ENCODE assay signal across 25 cellular contexts in the genomic region with DNA sequence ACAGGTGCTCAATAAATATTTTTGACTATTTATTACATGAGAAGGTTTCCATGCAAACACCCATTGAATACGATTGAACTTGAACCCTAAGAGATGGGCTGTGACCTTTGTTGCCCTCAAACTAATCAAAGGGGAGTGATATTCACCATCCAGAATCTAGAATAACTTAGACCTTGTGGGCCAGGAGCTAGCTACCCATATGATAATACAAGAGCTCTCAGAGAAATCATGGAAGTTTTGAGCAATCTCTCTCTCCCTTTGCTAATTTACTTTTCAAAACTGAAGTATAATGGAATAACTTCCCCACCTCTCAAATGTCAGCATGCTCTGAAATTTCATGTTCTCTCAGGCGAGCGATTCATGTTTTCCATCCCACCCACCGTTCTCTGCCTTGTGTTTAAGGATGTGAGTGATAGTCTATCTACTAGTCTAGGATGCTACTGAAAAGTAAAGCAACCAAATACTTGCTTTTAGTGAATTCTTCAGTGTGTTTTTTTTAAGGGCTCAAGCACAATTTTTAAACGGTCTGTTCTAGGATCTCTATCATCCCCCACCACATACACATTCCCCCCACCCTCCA. TPM values are rescaled to one million over a fixed set of nuclear protein-coding genes. Genes with fewer than 3 reads are reported as not detected.
DNase-seq lines count a peak whose midpoint lies in the region; TF ChIP-seq lines count a peak whose summit lies in the region.
"Had no signal": no experiment of that assay in that cellular context is flagged by ENCODE, and none has a peak within 500 bp of the region (broad histone marks: within the 10 kb centered on the region; RNA-seq: fewer than 3 reads in every experiment).

No MANE protein-coding gene starts in this region.

- H3K36me3 Mint-ChIP-seq in activated CD4-positive, alpha-beta T cell treated with anti-CD3 and anti-CD28 coated beads, Interleukin-2, amount 10 ng/mL, durations not matched to agents 7 days and 5 days (ENCODE audit: low read depth) = no peaks in the 10 kb centered on the region
- no peaks in the 10 kb centered on the region for H3K36me3 Mint-ChIP-seq in activated naive CD4-positive, alpha-beta T cell treated with anti-CD3 and anti-CD28 coated beads for 36 hours (ENCODE audit: low read depth)
- no peaks in the 10 kb centered on the region for H3K36me3 Mint-ChIP-seq in activated T-helper 1 cell treated with anti-CD3 and anti-CD28 coated beads, Interleukin-12 subunit alpha, Interleukin-12 subunit beta, Interleukin-2, Interleukin-4 antibody, amounts not matched to agents 30 ng/mL and 10 ng/mL and 1 ng/mL, durations not matched to agents 14 hours and 24 hours and 36 hours (ENCODE audit: low read depth)
- H3K36me3 Mint-ChIP-seq in stimulated activated naive CD8-positive, alpha-beta T cell treated with anti-CD3 and anti-CD28 coated beads, Interleukin-15, Interleukin-2, amounts not matched to agents 100 ng/mL and 50 ng/mL, for 24 hours (ENCODE audit: low read depth) = no peaks in the 10 kb centered on the region

- H3K27me3 Mint-ChIP-seq in activated CD4-positive, alpha-beta T cell treated with anti-CD3 and anti-CD28 coated beads, Interleukin-2, amount 10 ng/mL, durations not matched to agents 7 days and 5 days = peaks cover 13% of the 10 kb centered on the region
- H3K27me3 Mint-ChIP-seq in activated naive CD4-positive, alpha-beta T cell treated with anti-CD3 and anti-CD28 coated beads for 36 hours (ENCODE audit: low read depth) = peaks cover 7% of the 10 kb centered on the region
- H3K27me3 Mint-ChIP-seq in activated T-helper 1 cell treated with anti-CD3 and anti-CD28 coated beads, Interleukin-12 subunit alpha, Interleukin-12 subunit beta, Interleukin-2, Interleukin-4 antibody, amounts not matched to agents 30 ng/mL and 10 ng/mL and 1 ng/mL, durations not matched to agents 14 hours and 24 hours and 36 hours (ENCODE audit: insufficient read depth) = peaks cover 3% of the 10 kb centered on the region
- peaks cover 19% of the 10 kb centered on the region for H3K27me3 Mint-ChIP-seq in stimulated activated naive CD8-positive, alpha-beta T cell treated with anti-CD3 and anti-CD28 coated beads, Interleukin-15, Interleukin-2, amounts not matched to agents 100 ng/mL and 50 ng/mL, for 24 hours

- H3K9ac ChIP-seq in MM.1S (ENCODE audit: low read length) = no peak overlapping the region

- H3K9me2 ChIP-seq in MM.1S (replicated peaks; ENCODE audit: insufficient read depth, low read length) = no peaks in the 10 kb centered on the region

- intact Hi-C loops in activated naive CD4-positive, alpha-beta T cell treated with anti-CD3 and anti-CD28 coated beads for 36 hours (cut with micrococcal nuclease) = no loop called here
- intact Hi-C loops in activated T-helper 1 cell treated with anti-CD3 and anti-CD28 coated beads, Interleukin-12 subunit alpha, Interleukin-12 subunit beta, Interleukin-2, Interleukin-4 antibody, amounts not matched to agents 30 ng/mL and 10 ng/mL and 1 ng/mL, durations not matched to agents 14 hours and 24 hours and 36 hours (cut with micrococcal nuclease) = loop anchor here (1.0 to 2.0 kb wide), 5 partner anchors 9 to 230 kb away; no protein-coding TSS in a partner anchor

- DNase-seq in activated CD4-positive, alpha-beta T cell treated with anti-CD3 and anti-CD28 coated beads for 48 hours = peak; percentile 39
- no peak for DNase-seq in activated CD4-positive, alpha-beta T cell treated with anti-CD3 and anti-CD28 coated beads, Interleukin-2, amount 10 ng/mL, durations not matched to agents 7 days and 5 days
- peak; percentile 24 for DNase-seq in activated naive CD4-positive, alpha-beta T cell treated with anti-CD3 and anti-CD28 coated beads for 36 hours
- DNase-seq in activated naive CD4-positive, alpha-beta T cell treated with Interleukin-2 at 50 U/mL for 16 hours = no peak
- DNase-seq in activated T-helper 1 cell treated with anti-CD3 and anti-CD28 coated beads, Interleukin-12 subunit alpha, Interleukin-12 subunit beta, Interleukin-2, Interleukin-4 antibody, amounts not matched to agents 30 ng/mL and 10 ng/mL and 1 ng/mL, durations not matched to agents 14 hours and 24 hours and 36 hours (ENCODE audit: low spot score) = no peak
- DNase-seq in MM.1S = no peak
- DNase-seq: Calu3, DMS79 treated with DMSO at 0.1 percent for 48 hours, GF-D8, H9, HFFc6, Karpas-422, NCI-H1092 treated with DMSO at 0.1 percent for 48 hours, NCI-H1436, NCI-H187, NCI-H2081 treated with DMSO at 0.1 percent for 48 hours, NCI-H2171, NCI-H226, NCI-H510A, NCI-H69 had no signal

- CTCF ChIA-PET in activated CD4-positive, alpha-beta T cell treated with anti-CD3 and anti-CD28 coated beads, Interleukin-2, amount 10 ng/mL, durations not matched to agents 7 days and 5 days (lab: Charles Lee) = interaction anchor here (0.6 kb wide), 1 partner anchor 42 kb away, joined by 4 read pairs; no protein-coding TSS in a partner anchor
- CTCF ChIA-PET in activated naive CD4-positive, alpha-beta T cell treated with anti-CD3 and anti-CD28 coated beads for 36 hours (lab: Charles Lee) = interaction anchor here (0.6 to 1.8 kb wide), 3 partner anchors 213 to 306 kb away, joined by 3 to 6 read pairs (median 3); no protein-coding TSS in a partner anchor

- H3K27ac Mint-ChIP-seq in activated CD4-positive, alpha-beta T cell treated with anti-CD3 and anti-CD28 coated beads, Interleukin-2, amount 10 ng/mL, durations not matched to agents 7 days and 5 days = no peak overlapping the region
- H3K27ac Mint-ChIP-seq in activated naive CD4-positive, alpha-beta T cell treated with anti-CD3 and anti-CD28 coated beads for 36 hours = no peak overlapping the region
- peak overlapping the region; percentile 87 for H3K27ac Mint-ChIP-seq in activated T-helper 1 cell treated with anti-CD3 and anti-CD28 coated beads, Interleukin-12 subunit alpha, Interleukin-12 subunit beta, Interleukin-2, Interleukin-4 antibody, amounts not matched to agents 30 ng/mL and 10 ng/mL and 1 ng/mL, durations not matched to agents 14 hours and 24 hours and 36 hours
- H3K27ac Mint-ChIP-seq in stimulated activated naive CD8-positive, alpha-beta T cell treated with anti-CD3 and anti-CD28 coated beads, Interleukin-15, Interleukin-2, amounts not matched to agents 100 ng/mL and 50 ng/mL, for 24 hours = peak overlapping the region; percentile 52
- H3K27ac Mint-ChIP-seq: GM23338, H9, HFFc6 had no signal

- no peak overlapping the region for H2AFZ ChIP-seq in MM.1S (ENCODE audit: low read length)
- H2AFZ ChIP-seq: GM23338 had no signal

- H3K4me3 Mint-ChIP-seq in activated CD4-positive, alpha-beta T cell treated with anti-CD3 and anti-CD28 coated beads, Interleukin-2, amount 10 ng/mL, durations not matched to agents 7 days and 5 days = no peak overlapping the region
- no peak overlapping the region for H3K4me3 Mint-ChIP-seq in activated naive CD4-positive, alpha-beta T cell treated with anti-CD3 and anti-CD28 coated beads for 36 hours
- no peak overlapping the region for H3K4me3 Mint-ChIP-seq in activated T-helper 1 cell treated with anti-CD3 and anti-CD28 coated beads, Interleukin-12 subunit alpha, Interleukin-12 subunit beta, Interleukin-2, Interleukin-4 antibody, amounts not matched to agents 30 ng/mL and 10 ng/mL and 1 ng/mL, durations not matched to agents 14 hours and 24 hours and 36 hours
- no peak overlapping the region for H3K4me3 Mint-ChIP-seq in stimulated activated naive CD8-positive, alpha-beta T cell treated with anti-CD3 and anti-CD28 coated beads, Interleukin-15, Interleukin-2, amounts not matched to agents 100 ng/mL and 50 ng/mL, for 24 hours
- H3K4me3 Mint-ChIP-seq: GM23338, H9, HFFc6 had no signal

- H3K79me2 ChIP-seq in MM.1S (ENCODE audit: low read length) = peaks cover 100% of the 10 kb centered on the region

- no peaks in the 10 kb centered on the region for H3K4me1 Mint-ChIP-seq in activated CD4-positive, alpha-beta T cell treated with anti-CD3 and anti-CD28 coated beads, Interleukin-2, amount 10 ng/mL, durations not matched to agents 7 days and 5 days
- H3K4me1 Mint-ChIP-seq in activated naive CD4-positive, alpha-beta T cell treated with anti-CD3 and anti-CD28 coated beads for 36 hours (ENCODE audit: low read depth) = no peaks in the 10 kb centered on the region
- peaks cover 24% of the 10 kb centered on the region for H3K4me1 Mint-ChIP-seq in activated T-helper 1 cell treated with anti-CD3 and anti-CD28 coated beads, Interleukin-12 subunit alpha, Interleukin-12 subunit beta, Interleukin-2, Interleukin-4 antibody, amounts not matched to agents 30 ng/mL and 10 ng/mL and 1 ng/mL, durations not matched to agents 14 hours and 24 hours and 36 hours (ENCODE audit: low read depth)
- H3K4me1 Mint-ChIP-seq in stimulated activated naive CD8-positive, alpha-beta T cell treated with anti-CD3 and anti-CD28 coated beads, Interleukin-15, Interleukin-2, amounts not matched to agents 100 ng/mL and 50 ng/mL, for 24 hours (ENCODE audit: low read depth) = peaks cover 20% of the 10 kb centered on the region
- H3K4me1 Mint-ChIP-seq: GM23338, H9 had no signal

- H3F3A ChIP-seq in MM.1S (ENCODE audit: insufficient read depth, low read length) = peaks cover 3% of the 10 kb centered on the region; the same call in 1 of the 2 replicates

- H3K36me3 ChIP-seq in MM.1S (replicated peaks; ENCODE audit: insufficient read depth, low read length) = peaks cover 6% of the 10 kb centered on the region; the same call in 1 of the 2 replicates

- 0 out of 2 replicates have a peak, but pooled peaks cover 3% of the 10 kb centered on the region for H4K20me1 ChIP-seq in MM.1S (ENCODE audit: insufficient read depth, low read length)

- H3K4me3 ChIP-seq in MM.1S (ENCODE audit: low read length) = no peak overlapping the region
- H3K4me3 ChIP-seq: GM23338 had no signal

- TF ChIP-seq CTCF in MM.1S (IDR thresholded peaks at IDR 0.05; ENCODE audit: low read length) = no peak

- POLR2A ChIA-PET in activated CD4-positive, alpha-beta T cell treated with anti-CD3 and anti-CD28 coated beads, Interleukin-2, amount 10 ng/mL, durations not matched to agents 7 days and 5 days (lab: Charles Lee) = no interaction called here

- H3K4me2 ChIP-seq in MM.1S (ENCODE audit: low read depth, low read length) = no peak overlapping the region
- H3K4me2 ChIP-seq: GM23338 had no signal

- H3K27ac ChIP-seq in MM.1S (ENCODE audit: low read length) = no peak overlapping the region

- H3K4me1 ChIP-seq in MM.1S (ENCODE audit: low read length) = peaks cover 6% of the 10 kb centered on the region; the same call in 1 of the 2 replicates

- no peaks in the 10 kb centered on the region for H3K9me3 ChIP-seq in MM.1S (replicated peaks; ENCODE audit: insufficient read depth, low read length)

- no peaks in the 10 kb centered on the region for H3K9me3 Mint-ChIP-seq in activated CD4-positive, alpha-beta T cell treated with anti-CD3 and anti-CD28 coated beads, Interleukin-2, amount 10 ng/mL, durations not matched to agents 7 days and 5 days
- no peaks in the 10 kb centered on the region for H3K9me3 Mint-ChIP-seq in activated naive CD4-positive, alpha-beta T cell treated with anti-CD3 and anti-CD28 coated beads for 36 hours
- H3K9me3 Mint-ChIP-seq in activated T-helper 1 cell treated with anti-CD3 and anti-CD28 coated beads, Interleukin-12 subunit alpha, Interleukin-12 subunit beta, Interleukin-2, Interleukin-4 antibody, amounts not matched to agents 30 ng/mL and 10 ng/mL and 1 ng/mL, durations not matched to agents 14 hours and 24 hours and 36 hours = no peaks in the 10 kb centered on the region
- no peaks in the 10 kb centered on the region for H3K9me3 Mint-ChIP-seq in stimulated activated naive CD8-positive, alpha-beta T cell treated with anti-CD3 and anti-CD28 coated beads, Interleukin-15, Interleukin-2, amounts not matched to agents 100 ng/mL and 50 ng/mL, for 24 hours
- H3K9me3 Mint-ChIP-seq: GM23338, H9, HFFc6 had no signal

- no peaks in the 10 kb centered on the region for H3K27me3 ChIP-seq in MM.1S (replicated peaks; ENCODE audit: insufficient read depth, low read length)

RNA-seq across cellular contexts. Expression of a gene that starts 33.3 kb away (rescaled TPM):
- total RNA-seq in activated CD4-positive, alpha-beta T cell treated with anti-CD3 and anti-CD28 coated beads, Interleukin-2, amount 10 ng/mL, durations not matched to agents 7 days and 5 days = not detected
- total RNA-seq in activated naive CD4-positive, alpha-beta T cell treated with anti-CD3 and anti-CD28 coated beads for 36 hours = 1 to 10 TPM; 3.2 to 3.8 TPM
- 8.8 and 9.1 TPM in 2 replicates for total RNA-seq in activated T-helper 1 cell treated with anti-CD3 and anti-CD28 coated beads, Interleukin-12 subunit alpha, Interleukin-12 subunit beta, Interleukin-2, Interleukin-4 antibody, amounts not matched to agents 30 ng/mL and 10 ng/mL and 1 ng/mL, durations not matched to agents 14 hours and 24 hours and 36 hours
- total RNA-seq: A172, GM23338, H9, HepG2, HFFc6, HT1080 had no signal

Comparison
In these comparisons a context has a peak if more than half of its experiments do, and no peak if none do; other contexts are left out.
1. DNase-seq: peak in activated CD4-positive, alpha-beta T cell treated with anti-CD3 and anti-CD28 coated beads for 48 hours (single experiment) and activated naive CD4-positive, alpha-beta T cell treated with anti-CD3 and anti-CD28 coated beads for 36 hours (single experiment); none in activated CD4-positive, alpha-beta T cell treated with anti-CD3 and anti-CD28 coated beads, Interleukin-2, amount 10 ng/mL, durations not matched to agents 7 days and 5 days (single experiment), activated naive CD4-positive, alpha-beta T cell treated with Interleukin-2 at 50 U/mL for 16 hours (single experiment), activated T-helper 1 cell treated with anti-CD3 and anti-CD28 coated beads, Interleukin-12 subunit alpha, Interleukin-12 subunit beta, Interleukin-2, Interleukin-4 antibody, amounts not matched to agents 30 ng/mL and 10 ng/mL and 1 ng/mL, durations not matched to agents 14 hours and 24 hours and 36 hours (single experiment) and MM.1S (single experiment).
2. H3K27ac Mint-ChIP-seq: peak in activated T-helper 1 cell treated with anti-CD3 and anti-CD28 coated beads, Interleukin-12 subunit alpha, Interleukin-12 subunit beta, Interleukin-2, Interleukin-4 antibody, amounts not matched to agents 30 ng/mL and 10 ng/mL and 1 ng/mL, durations not matched to agents 14 hours and 24 hours and 36 hours (single experiment) and stimulated activated naive CD8-positive, alpha-beta T cell treated with anti-CD3 and anti-CD28 coated beads, Interleukin-15, Interleukin-2, amounts not matched to agents 100 ng/mL and 50 ng/mL, for 24 hours (single experiment); none in activated CD4-positive, alpha-beta T cell treated with anti-CD3 and anti-CD28 coated beads, Interleukin-2, amount 10 ng/mL, durations not matched to agents 7 days and 5 days (single experiment) and activated naive CD4-positive, alpha-beta T cell treated with anti-CD3 and anti-CD28 coated beads for 36 hours (single experiment).